ENCODE assay signal across 26 cellular contexts in the genomic region with DNA sequence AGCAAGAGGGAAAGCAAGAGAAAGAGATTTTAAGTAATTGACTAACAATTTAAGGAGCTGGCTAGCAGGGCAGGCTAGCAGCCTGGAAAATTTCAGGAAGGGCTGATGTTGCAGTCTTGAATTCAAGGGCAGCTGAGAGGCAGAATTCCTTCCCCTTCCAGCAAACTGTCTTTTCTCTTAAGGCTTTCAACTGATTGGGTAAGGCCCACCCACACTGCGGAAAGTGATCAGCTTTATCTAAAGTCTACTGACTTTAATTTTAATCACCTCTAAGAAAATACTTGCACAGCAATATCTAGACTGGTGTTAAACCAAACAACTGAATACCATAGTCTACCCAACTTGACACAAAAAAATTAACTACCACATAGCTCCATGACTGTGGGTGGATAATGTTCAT.
"Had no signal": no experiment of that assay in that cellular context is flagged by ENCODE, and none has a peak within 500 bp of the region (broad histone marks: within the 10 kb centered on the region; RNA-seq: fewer than 3 reads in every experiment).

No MANE protein-coding gene starts in this region.

- H3K36me3 Mint-ChIP-seq: memory B cell had no signal

- H3K4me3 ChIP-seq: colonic mucosa, esophagus squamous epithelium, gastrocnemius medialis, heart right ventricle, left lung, lower lobe of right lung had no signal

- H3K9me3 Mint-ChIP-seq: dendritic cell treated with granulocyte-macrophage colony-stimulating factor and Interleukin-4, amounts not matched to agents 40 ng/mL and 50 ng/mL, for 4 days; endodermal cell; memory B cell had no signal

- H3K9me3 ChIP-seq: colonic mucosa, esophagus squamous epithelium, gastrocnemius medialis, heart right ventricle, left lung, lower lobe of right lung had no signal

- H3K27ac ChIP-seq: colonic mucosa, epithelial cell of prostate, esophagus squamous epithelium, gastrocnemius medialis, heart right ventricle, left lung, lower lobe of right lung had no signal

- H3K4me3 Mint-ChIP-seq: dendritic cell treated with granulocyte-macrophage colony-stimulating factor and Interleukin-4, amounts not matched to agents 40 ng/mL and 50 ng/mL, for 4 days; effector memory CD8-positive, alpha-beta T cell; endodermal cell; memory B cell had no signal

- H3K27me3 Mint-ChIP-seq: effector memory CD8-positive, alpha-beta T cell had no signal

- H3K27me3 ChIP-seq: colonic mucosa, esophagus squamous epithelium, gastrocnemius medialis, heart right ventricle, left lung had no signal

- H3K36me3 ChIP-seq: colonic mucosa, esophagus squamous epithelium, gastrocnemius medialis, heart right ventricle, left lung, lower lobe of right lung had no signal

- H3K27ac Mint-ChIP-seq: dendritic cell treated with granulocyte-macrophage colony-stimulating factor and Interleukin-4, amounts not matched to agents 40 ng/mL and 50 ng/mL, for 4 days; effector memory CD8-positive, alpha-beta T cell; endodermal cell; memory B cell had no signal

- H3K4me1 ChIP-seq: colonic mucosa, gastrocnemius medialis, left lung, lower lobe of right lung had no signal

- ATAC-seq: effector memory CD8-positive, alpha-beta T cell; esophagus mucosa; gastrocnemius medialis; heart right ventricle; left cardiac atrium; left lung; left ventricle myocardium superior had no signal

- FAIRE-seq: endometrium, islet of Langerhans, keratinocyte had no signal

- DNase-seq: colonic mucosa; cortex of kidney; effector CD8-positive, alpha-beta T cell; effector memory CD8-positive, alpha-beta T cell; endodermal cell; erythroblast; esophagus squamous epithelium; foreskin fibroblast; foreskin melanocyte; gastrocnemius medialis; glutamatergic neuron; heart right ventricle; hippocampal formation; left cardiac atrium; left lung; left ventricle myocardium superior; lower lobe of right lung; mesendoderm; midbrain had no signal

- H3K4me1 Mint-ChIP-seq: memory B cell had no signal
